13 cellular contexts compared by ENCODE assay signal in the genomic region with DNA sequence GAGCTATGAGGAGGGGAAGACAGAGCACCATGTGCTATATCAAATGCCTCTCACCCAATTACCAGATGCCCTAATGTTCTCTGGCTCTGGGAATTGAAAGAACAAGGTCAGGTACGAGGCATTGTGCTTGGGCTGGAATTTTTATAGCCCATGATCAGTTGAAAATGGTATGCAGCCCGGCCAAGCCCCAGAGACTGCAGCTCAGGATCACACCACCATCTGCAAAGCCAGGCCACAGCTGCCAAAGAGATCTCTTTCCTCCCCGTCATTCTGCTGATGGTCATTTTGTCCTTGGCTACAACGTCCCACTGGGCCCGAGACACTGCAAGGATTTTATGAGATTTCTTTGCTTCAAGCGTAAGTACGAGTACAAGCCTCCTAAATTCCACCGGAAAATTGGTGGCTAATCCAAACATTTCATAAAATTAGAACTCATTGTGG. TPM values are rescaled to one million over a fixed set of nuclear protein-coding genes. Genes with fewer than 3 reads are reported as not detected.
DNase-seq lines count a peak whose midpoint lies in the region; ATAC-seq, FAIRE-seq and TF ChIP-seq lines count a peak whose summit lies in the region.
"Had no signal": no experiment of that assay in that cellular context is flagged by ENCODE, and none has a peak within 500 bp of the region (broad histone marks: within the 10 kb centered on the region; RNA-seq: fewer than 3 reads in every experiment).

No MANE protein-coding gene starts in this region.

- H3K36me3 Mint-ChIP-seq in activated T-helper 2 cell treated with anti-CD3 and anti-CD28 coated beads, Interferon-gamma antibody, Interleukin-2, Interleukin-4, amounts not matched to agents 10 μg/mL and 5 μg/mL and 100 μg/mL, durations not matched to agents 14 hours and 24 hours and 36 hours (ENCODE audit: low read depth), result no peaks in the 10 kb centered on the region
- H3K36me3 Mint-ChIP-seq: activated naive CD8-positive, alpha-beta T cell treated with anti-CD3 and anti-CD28 coated beads for 36 hours; CD4-positive, alpha-beta memory T cell had no signal

- H3K27me3 Mint-ChIP-seq in activated T-helper 2 cell treated with anti-CD3 and anti-CD28 coated beads, Interferon-gamma antibody, Interleukin-2, Interleukin-4, amounts not matched to agents 10 μg/mL and 5 μg/mL and 100 μg/mL, durations not matched to agents 14 hours and 24 hours and 36 hours (ENCODE audit: low read depth), result peaks cover 14% of the 10 kb centered on the region

- peaks cover 11 to 49% of the 10 kb centered on the region in 2 donors for H3K4me1 ChIP-seq in adrenal gland (replicated peaks in 1 of 2)
- H3K4me1 ChIP-seq in right cardiac atrium (ENCODE audit: control insufficient read depth, insufficient read depth, low read length), result peaks cover 43% of the 10 kb centered on the region
- peaks cover 54% of the 10 kb centered on the region for H3K4me1 ChIP-seq in skeletal muscle satellite cell (ENCODE audit: control insufficient read depth, insufficient read depth, low read length)

- no peaks in the 10 kb centered on the region for H3K4me1 Mint-ChIP-seq in activated T-helper 2 cell treated with anti-CD3 and anti-CD28 coated beads, Interferon-gamma antibody, Interleukin-2, Interleukin-4, amounts not matched to agents 10 μg/mL and 5 μg/mL and 100 μg/mL, durations not matched to agents 14 hours and 24 hours and 36 hours (ENCODE audit: low read depth)
- H3K4me1 Mint-ChIP-seq: activated CD4-positive, alpha-beta memory T cell treated with anti-CD3 and anti-CD28 coated beads, Interleukin-2, amount 10 ng/mL, durations not matched to agents 7 days and 5 days; activated naive CD8-positive, alpha-beta T cell treated with anti-CD3 and anti-CD28 coated beads for 36 hours; CD4-positive, alpha-beta memory T cell had no signal

- ATAC-seq in right cardiac atrium, result peak; percentile 61 to 79
- ATAC-seq: GM12878 had no signal

- H3K36me3 ChIP-seq in adrenal gland (replicated peaks in 1 of 2) (no peaks in the 10 kb centered on the region), skeletal muscle satellite cell (ENCODE audit: insufficient read depth, low read length) (no peaks in the 10 kb centered on the region)

- FAIRE-seq in G401.6 (lab: Jason Lieb, UNC), result peak; percentile 51
- FAIRE-seq: GM12878 had no signal

- peak overlapping the region; percentile 68 for H3K9ac ChIP-seq in skeletal muscle satellite cell (ENCODE audit: low read depth, low read length)

- no peaks in the 10 kb centered on the region for H3K9me3 ChIP-seq in adrenal gland (replicated peaks in 1 of 3)
- H3K9me3 ChIP-seq in right cardiac atrium (ENCODE audit: control insufficient read depth, low read length), result no peaks in the 10 kb centered on the region
- H3K9me3 ChIP-seq in skeletal muscle satellite cell (replicated peaks; ENCODE audit: low read length), result no peaks in the 10 kb centered on the region

- DNase-seq in adrenal gland (peak in 6 of 7 donors; percentile 38 to 79 (median 44)), right cardiac atrium (peak in 2 of 3 donors; percentile 70 to 77), SIG-M5 (lab: John Stamatoyannopoulos, UW) (no peak), NCI-H2029 (lab: John Stamatoyannopoulos, UW) (no peak)
- no peak for DNase-seq in effector CD4-positive, alpha-beta T cell
- DNase-seq in activated T-helper 2 cell treated with anti-CD3 and anti-CD28 coated beads, Interferon-gamma antibody, Interleukin-2, Interleukin-4, amounts not matched to agents 10 μg/mL and 5 μg/mL and 100 μg/mL, durations not matched to agents 14 hours and 24 hours and 36 hours (ENCODE audit: low spot score), result no peak
- DNase-seq: activated CD4-positive, alpha-beta memory T cell treated with anti-CD3 and anti-CD28 coated beads, Interleukin-2, amount 10 ng/mL, durations not matched to agents 7 days and 5 days; activated naive CD8-positive, alpha-beta T cell treated with anti-CD3 and anti-CD28 coated beads for 36 hours; CD4-positive, alpha-beta memory T cell; SW 1271 had no signal

- H3K4me3 ChIP-seq in adrenal gland, result no peak overlapping the region
- H3K4me3 ChIP-seq in right cardiac atrium (ENCODE audit: low read length), result no peak overlapping the region
- peak overlapping the region; percentile 2 for H3K4me3 ChIP-seq in skeletal muscle satellite cell (ENCODE audit: low read length)
- H3K4me3 ChIP-seq: GM12878 had no signal

- no peak for TF ChIP-seq CTCF in adrenal gland (IDR thresholded peaks at IDR 0.05)

- intact Hi-C loops in adrenal gland (cut with DNase I) (no loop called here), right cardiac atrium (cut with DNase I) (loop anchor here in 1 of 4 donors (10.0 kb wide), 1 partner anchor 159 kb away; no protein-coding TSS in a partner anchor)
- intact Hi-C loops in activated T-helper 2 cell treated with anti-CD3 and anti-CD28 coated beads, Interferon-gamma antibody, Interleukin-2, Interleukin-4, amounts not matched to agents 10 μg/mL and 5 μg/mL and 100 μg/mL, durations not matched to agents 14 hours and 24 hours and 36 hours (cut with micrococcal nuclease), result no loop called here

- peak overlapping the region; percentile 63 for H3K4me2 ChIP-seq in skeletal muscle satellite cell (ENCODE audit: low read length)

- H3K27ac ChIP-seq in adrenal gland (peak overlapping the region in 4 of 5 donors; percentile 25 to 81 (median 52)), right cardiac atrium (ENCODE audit: low read length) (peak overlapping the region; percentile 65)

- TF ChIP-seq POLR2A in adrenal gland (IDR thresholded peaks at IDR 0.05), result no peak

- no peak overlapping the region for H3K4me3 Mint-ChIP-seq in activated T-helper 2 cell treated with anti-CD3 and anti-CD28 coated beads, Interferon-gamma antibody, Interleukin-2, Interleukin-4, amounts not matched to agents 10 μg/mL and 5 μg/mL and 100 μg/mL, durations not matched to agents 14 hours and 24 hours and 36 hours (ENCODE audit: low read depth)
- H3K4me3 Mint-ChIP-seq: activated CD4-positive, alpha-beta memory T cell treated with anti-CD3 and anti-CD28 coated beads, Interleukin-2, amount 10 ng/mL, durations not matched to agents 7 days and 5 days; activated naive CD8-positive, alpha-beta T cell treated with anti-CD3 and anti-CD28 coated beads for 36 hours; CD4-positive, alpha-beta memory T cell had no signal

- H3K27me3 ChIP-seq in adrenal gland (no peaks in the 10 kb centered on the region), right cardiac atrium (ENCODE audit: control insufficient read depth, insufficient read depth) (no peaks in the 10 kb centered on the region), skeletal muscle satellite cell (ENCODE audit: control insufficient read depth, insufficient read depth, low read length) (no peaks in the 10 kb centered on the region)

- H3K9me3 Mint-ChIP-seq in activated T-helper 2 cell treated with anti-CD3 and anti-CD28 coated beads, Interferon-gamma antibody, Interleukin-2, Interleukin-4, amounts not matched to agents 10 μg/mL and 5 μg/mL and 100 μg/mL, durations not matched to agents 14 hours and 24 hours and 36 hours, result no peaks in the 10 kb centered on the region
- H3K9me3 Mint-ChIP-seq: activated CD4-positive, alpha-beta memory T cell treated with anti-CD3 and anti-CD28 coated beads, Interleukin-2, amount 10 ng/mL, durations not matched to agents 7 days and 5 days; activated naive CD8-positive, alpha-beta T cell treated with anti-CD3 and anti-CD28 coated beads for 36 hours had no signal

- 53 to 60% (median 56%) methylated on average over 7 to 8 of the region's 8 CpGs for WGBS in adrenal gland, 4 donors
- WGBS in right cardiac atrium, result 39% methylated on average over 8 of the region's 8 CpGs

- H3K27ac Mint-ChIP-seq in activated T-helper 2 cell treated with anti-CD3 and anti-CD28 coated beads, Interferon-gamma antibody, Interleukin-2, Interleukin-4, amounts not matched to agents 10 μg/mL and 5 μg/mL and 100 μg/mL, durations not matched to agents 14 hours and 24 hours and 36 hours, result no peak overlapping the region
- H3K27ac Mint-ChIP-seq: activated CD4-positive, alpha-beta memory T cell treated with anti-CD3 and anti-CD28 coated beads, Interleukin-2, amount 10 ng/mL, durations not matched to agents 7 days and 5 days; activated naive CD8-positive, alpha-beta T cell treated with anti-CD3 and anti-CD28 coated beads for 36 hours; CD4-positive, alpha-beta memory T cell had no signal

RNA-seq across cellular contexts. Expression of gene NUAK1, which starts 15.2 kb away (rescaled TPM):
- 10 to 100 TPM in 5 of 8 donors, 1 to 10 TPM in 3; 5.8 to 15.1 (median 10.4) TPM for total RNA-seq in adrenal gland
- 1 to 10 TPM; 2.4 to 4.6 (median 3.0) TPM for polyA plus RNA-seq in adrenal gland
- 10 to 100 TPM; 20.1 to 30.2 (median 23.7) TPM for total RNA-seq in right cardiac atrium
- polyA plus RNA-seq in right cardiac atrium, result 10.0 TPM
- 1.3 and 6.1 TPM in 2 replicates for total RNA-seq in skeletal muscle satellite cell (2012; rRNA removed)
- 0.02 and 0.11 TPM in 2 replicates for total RNA-seq in activated T-helper 2 cell treated with anti-CD3 and anti-CD28 coated beads, Interferon-gamma antibody, Interleukin-2, Interleukin-4, amounts not matched to agents 10 μg/mL and 5 μg/mL and 100 μg/mL, durations not matched to agents 14 hours and 24 hours and 36 hours
- total RNA-seq: activated CD4-positive, alpha-beta memory T cell treated with anti-CD3 and anti-CD28 coated beads, Interleukin-2, amount 10 ng/mL, durations not matched to agents 7 days and 5 days; activated naive CD8-positive, alpha-beta T cell treated with anti-CD3 and anti-CD28 coated beads for 36 hours; CD4-positive, alpha-beta memory T cell had no signal
- polyA plus RNA-seq: CD4-positive, alpha-beta memory T cell had no signal

Comparison
In these comparisons a context has a peak if more than half of its experiments do, and no peak if none do; other contexts are left out.
1. DNase-seq: peak in adrenal gland (6 of 7) and right cardiac atrium (2 of 3); none in effector CD4-positive, alpha-beta T cell (single experiment), activated T-helper 2 cell treated with anti-CD3 and anti-CD28 coated beads, Interferon-gamma antibody, Interleukin-2, Interleukin-4, amounts not matched to agents 10 μg/mL and 5 μg/mL and 100 μg/mL, durations not matched to agents 14 hours and 24 hours and 36 hours (single experiment), SIG-M5 (single experiment) and NCI-H2029 (single experiment).